ENCODE assay signal across 1 cellular context in genomic region chr18:70205421-70206397, GRCh38.
TF ChIP-seq lines count a peak whose summit lies in the region.

Gene RTTN (minus strand): TSS chr18:70205687. CDS start chr18:70205658, 29 bp downstream.

TF ChIP-seq in HepG2, 621 proteins besides CTCF, POLR2A, EP300 and RAD21 (continued from another document and continues in another):
- TF ChIP-seq FUBP1 (CRISPR knock-in tag; IDR thresholded peaks at IDR 0.05; ENCODE audit: borderline replicate concordance), result peak; percentile 36; the same call in 1 of the 2 replicates
- TF ChIP-seq CENPBD1 (CRISPR knock-in tag; IDR thresholded peaks at IDR 0.05; ENCODE audit: borderline replicate concordance, low read depth), result no peak
- TF ChIP-seq NR1H2 (CRISPR knock-in tag; IDR thresholded peaks at IDR 0.05; ENCODE audit: borderline replicate concordance, low read depth), result no peak
- no peak for TF ChIP-seq IKZF1 (IDR thresholded peaks at IDR 0.05)
- TF ChIP-seq ZNF333 (CRISPR knock-in tag; IDR thresholded peaks at IDR 0.05; ENCODE audit: borderline replicate concordance), result peak; percentile 30
- TF ChIP-seq SATB2 (CRISPR knock-in tag; IDR thresholded peaks at IDR 0.05), result peak; percentile 18; the same call in 1 of the 2 replicates
- no peak for TF ChIP-seq EZH2 (conservative IDR thresholded peaks at IDR 0.05; ENCODE audit: low read depth, low read length)
- no peak for TF ChIP-seq ZFP36L2 (CRISPR knock-in tag; IDR thresholded peaks at IDR 0.05)
- TF ChIP-seq DMAP1 (CRISPR knock-in tag; IDR thresholded peaks at IDR 0.05), result peak; percentile 89
- TF ChIP-seq ATF1 (CRISPR knock-in tag; IDR thresholded peaks at IDR 0.05), result peak; percentile 73
- TF ChIP-seq TFE3 (CRISPR knock-in tag; IDR thresholded peaks at IDR 0.05), result peak; percentile 10; the same call in 1 of the 2 replicates
- TF ChIP-seq ZNF225 (CRISPR knock-in tag; IDR thresholded peaks at IDR 0.05), result peak; percentile 79; the same call in 1 of the 2 replicates
- peak; percentile 99 for TF ChIP-seq SAP130 (CRISPR knock-in tag; IDR thresholded peaks at IDR 0.05; ENCODE audit: low read depth)
- no peak for TF ChIP-seq NBN (conservative IDR thresholded peaks at IDR 0.05)
- TF ChIP-seq TCF12 (IDR thresholded peaks at IDR 0.05), result no peak
- TF ChIP-seq TCF12 (CRISPR knock-in tag; IDR thresholded peaks at IDR 0.05), result peak; percentile 23; the same call in 1 of the 2 replicates
- no peak; the same call in 1 of the 2 replicates for TF ChIP-seq ZNF546 (CRISPR knock-in tag; conservative IDR thresholded peaks at IDR 0.05)
- no peak for TF ChIP-seq DDIT3 (CRISPR knock-in tag; IDR thresholded peaks at IDR 0.05)
- no peak for TF ChIP-seq ZNF550 (CRISPR knock-in tag; IDR thresholded peaks at IDR 0.05; ENCODE audit: borderline replicate concordance)
- TF ChIP-seq ZIK1 (CRISPR knock-in tag; IDR thresholded peaks at IDR 0.05; ENCODE audit: borderline replicate concordance, low read depth), result 0 out of 2 replicates have a peak, but pooled peaks have one; percentile 22
- no peak for TF ChIP-seq ZFP62 (CRISPR knock-in tag; IDR thresholded peaks at IDR 0.05)
- no peak for TF ChIP-seq MED13 (CRISPR knock-in tag; IDR thresholded peaks at IDR 0.05)
- TF ChIP-seq ZMYM3 (CRISPR knock-in tag; IDR thresholded peaks at IDR 0.05), result peak; percentile 54; the same call in 1 of the 2 replicates
- peak; percentile 41; the same call in 1 of the 2 replicates for TF ChIP-seq ADNP (CRISPR knock-in tag; IDR thresholded peaks at IDR 0.05)
- TF ChIP-seq DRAP1 (CRISPR knock-in tag; IDR thresholded peaks at IDR 0.05), result 0 out of 2 replicates have a peak, but pooled peaks have one; percentile 10
- peak; percentile 47; the same call in 1 of the 2 replicates for TF ChIP-seq ZNF839 (CRISPR knock-in tag; IDR thresholded peaks at IDR 0.05; ENCODE audit: borderline replicate concordance)
- TF ChIP-seq ZNF138 (CRISPR knock-in tag; IDR thresholded peaks at IDR 0.05; ENCODE audit: low read depth), result no peak
- no peak; the same call in 1 of the 2 replicates for TF ChIP-seq ZNF276 (CRISPR knock-in tag; IDR thresholded peaks at IDR 0.05; ENCODE audit: low read depth)
- peak; percentile 79; the same call in 1 of the 2 replicates for TF ChIP-seq KAT7 (CRISPR knock-in tag; IDR thresholded peaks at IDR 0.05; ENCODE audit: borderline replicate concordance)
- 0 out of 2 replicates have a peak, but pooled peaks have one; percentile 59 for TF ChIP-seq ZFAT (CRISPR knock-in tag; conservative IDR thresholded peaks at IDR 0.05)
- peak; percentile 92; the same call in 1 of the 2 replicates for TF ChIP-seq ZNF619 (CRISPR knock-in tag; IDR thresholded peaks at IDR 0.05)
- TF ChIP-seq SALL2 (CRISPR knock-in tag; IDR thresholded peaks at IDR 0.05), result no peak; the same call in none of the 2 replicates
- no peak for TF ChIP-seq SKI (IDR thresholded peaks at IDR 0.05; ENCODE audit: partially characterized antibody)
- no peak; the same call in 1 of the 2 replicates for TF ChIP-seq ZNF354B (CRISPR knock-in tag; IDR thresholded peaks at IDR 0.05)
- no peak; the same call in 1 of the 2 replicates for TF ChIP-seq ZSCAN29 (CRISPR knock-in tag; conservative IDR thresholded peaks at IDR 0.05)
- TF ChIP-seq ZNF543 (CRISPR knock-in tag; IDR thresholded peaks at IDR 0.05), result peak; percentile 60; the same call in 1 of the 2 replicates
- no peak for TF ChIP-seq PAX8 (CRISPR knock-in tag; IDR thresholded peaks at IDR 0.05; ENCODE audit: borderline replicate concordance)
- TF ChIP-seq TEAD2 (CRISPR knock-in tag; IDR thresholded peaks at IDR 0.05), result no peak
- no peak; the same call in 1 of the 2 replicates for TF ChIP-seq NR0B2 (CRISPR knock-in tag; IDR thresholded peaks at IDR 0.05)
- no peak for TF ChIP-seq ZBTB37 (CRISPR knock-in tag; IDR thresholded peaks at IDR 0.05)
- TF ChIP-seq BORCS8-MEF2B (CRISPR knock-in tag; IDR thresholded peaks at IDR 0.05), result peak; percentile 93
- TF ChIP-seq ZNF496 (CRISPR knock-in tag; IDR thresholded peaks at IDR 0.05; ENCODE audit: insufficient replicate concordance), result no peak
- no peak for TF ChIP-seq ZNF33A (CRISPR knock-in tag; IDR thresholded peaks at IDR 0.05; ENCODE audit: borderline replicate concordance)
- TF ChIP-seq FOXP4 (CRISPR knock-in tag; IDR thresholded peaks at IDR 0.05), result peak; percentile 59
- no peak for TF ChIP-seq PLRG1 (conservative IDR thresholded peaks at IDR 0.05)
- no peak for TF ChIP-seq ZNF674 (CRISPR knock-in tag; IDR thresholded peaks at IDR 0.05; ENCODE audit: low read depth)
- no peak for TF ChIP-seq ZNF318 (CRISPR knock-in tag; IDR thresholded peaks at IDR 0.05)
- TF ChIP-seq HIVEP1 (CRISPR knock-in tag; IDR thresholded peaks at IDR 0.05), result no peak; the same call in 1 of the 2 replicates
